ENCODE assay signal across 1 cellular context in genomic region chr15:77819271-77819806, GRCh38.
TF ChIP-seq lines count a peak whose summit lies in the region.

No MANE protein-coding gene starts in this region.

TF ChIP-seq in SK-N-SH, 30 proteins besides CTCF, POLR2A, EP300 and RAD21 (continued from another document):
- TF ChIP-seq, protein P1, sequence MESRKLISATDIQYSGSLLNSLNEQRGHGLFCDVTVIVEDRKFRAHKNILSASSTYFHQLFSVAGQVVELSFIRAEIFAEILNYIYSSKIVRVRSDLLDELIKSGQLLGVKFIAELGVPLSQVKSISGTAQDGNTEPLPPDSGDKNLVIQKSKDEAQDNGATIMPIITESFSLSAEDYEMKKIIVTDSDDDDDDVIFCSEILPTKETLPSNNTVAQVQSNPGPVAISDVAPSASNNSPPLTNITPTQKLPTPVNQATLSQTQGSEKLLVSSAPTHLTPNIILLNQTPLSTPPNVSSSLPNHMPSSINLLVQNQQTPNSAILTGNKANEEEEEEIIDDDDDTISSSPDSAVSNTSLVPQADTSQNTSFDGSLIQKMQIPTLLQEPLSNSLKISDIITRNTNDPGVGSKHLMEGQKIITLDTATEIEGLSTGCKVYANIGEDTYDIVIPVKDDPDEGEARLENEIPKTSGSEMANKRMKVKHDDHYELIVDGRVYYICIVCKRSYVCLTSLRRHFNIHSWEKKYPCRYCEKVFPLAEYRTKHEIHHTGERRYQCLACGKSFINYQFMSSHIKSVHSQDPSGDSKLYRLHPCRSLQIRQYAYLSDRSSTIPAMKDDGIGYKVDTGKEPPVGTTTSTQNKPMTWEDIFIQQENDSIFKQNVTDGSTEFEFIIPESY (IDR thresholded peaks at IDR 0.05; ENCODE audit: borderline replicate concordance, low read depth) = no peak
- no peak for TF ChIP-seq EZH2phosphoT487 (IDR thresholded peaks at IDR 0.05; ENCODE audit: borderline replicate concordance, low read depth)
- no peak for TF ChIP-seq TAF1 (IDR thresholded peaks at IDR 0.05; ENCODE audit: borderline replicate concordance, low read depth, low read length)
- TF ChIP-seq RXRA (IDR thresholded peaks at IDR 0.05; ENCODE audit: borderline replicate concordance, low read depth) = no peak
- TF ChIP-seq RFX5 (IDR thresholded peaks at IDR 0.05; ENCODE audit: low read length) = no peak
- no peak for TF ChIP-seq JUND (IDR thresholded peaks at IDR 0.05)
- TF ChIP-seq, protein P2, sequence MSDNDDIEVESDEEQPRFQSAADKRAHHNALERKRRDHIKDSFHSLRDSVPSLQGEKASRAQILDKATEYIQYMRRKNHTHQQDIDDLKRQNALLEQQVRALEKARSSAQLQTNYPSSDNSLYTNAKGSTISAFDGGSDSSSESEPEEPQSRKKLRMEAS (IDR thresholded peaks at IDR 0.05; ENCODE audit: low read depth) = no peak
- no peak for TF ChIP-seq PBX3 (IDR thresholded peaks at IDR 0.05)
- no peak for TF ChIP-seq NRF1 (IDR thresholded peaks at IDR 0.05; ENCODE audit: low read depth, low read length)
- no peak for TF ChIP-seq TEAD4 (IDR thresholded peaks at IDR 0.05; ENCODE audit: borderline replicate concordance, insufficient read depth)
- TF ChIP-seq, protein P3, sequence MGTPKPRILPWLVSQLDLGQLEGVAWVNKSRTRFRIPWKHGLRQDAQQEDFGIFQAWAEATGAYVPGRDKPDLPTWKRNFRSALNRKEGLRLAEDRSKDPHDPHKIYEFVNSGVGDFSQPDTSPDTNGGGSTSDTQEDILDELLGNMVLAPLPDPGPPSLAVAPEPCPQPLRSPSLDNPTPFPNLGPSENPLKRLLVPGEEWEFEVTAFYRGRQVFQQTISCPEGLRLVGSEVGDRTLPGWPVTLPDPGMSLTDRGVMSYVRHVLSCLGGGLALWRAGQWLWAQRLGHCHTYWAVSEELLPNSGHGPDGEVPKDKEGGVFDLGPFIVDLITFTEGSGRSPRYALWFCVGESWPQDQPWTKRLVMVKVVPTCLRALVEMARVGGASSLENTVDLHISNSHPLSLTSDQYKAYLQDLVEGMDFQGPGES (IDR thresholded peaks at IDR 0.05; ENCODE audit: low read depth, low read length) = no peak
